In the genomic region with DNA sequence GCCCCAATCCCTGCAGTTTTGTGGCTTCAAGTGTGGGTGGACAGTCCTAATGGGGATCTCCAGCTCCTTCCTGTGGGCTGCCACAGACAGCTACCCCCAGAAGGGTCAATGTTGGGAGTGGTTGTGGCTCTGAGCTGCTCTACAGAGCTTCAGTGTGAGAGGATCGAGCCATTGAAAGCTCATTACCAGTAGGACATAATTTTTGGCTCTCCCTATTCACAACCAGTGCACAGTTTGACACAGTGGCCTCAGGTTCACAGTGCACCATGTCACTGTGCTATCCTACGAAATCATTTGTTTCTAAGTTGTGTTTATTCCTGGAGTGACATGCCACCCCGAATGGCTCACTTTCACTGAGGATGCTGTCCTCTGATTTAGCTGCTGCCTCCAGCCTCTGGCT, we compare ENCODE assay signal across 16 cellular contexts. TPM values are rescaled to one million over a fixed set of nuclear protein-coding genes. Genes with fewer than 3 reads are reported as not detected.
A peak's percentile ranks its signal among the peaks of the same experiment; 100 is the strongest.
DNase-seq lines count a peak whose midpoint lies in the region; ATAC-seq and TF ChIP-seq lines count a peak whose summit lies in the region.
"Had no signal": no experiment of that assay in that cellular context is flagged by ENCODE, and none has a peak within 500 bp of the region (broad histone marks: within the 10 kb centered on the region; RNA-seq: fewer than 3 reads in every experiment).

No MANE protein-coding gene starts in this region.

- H3K27ac Mint-ChIP-seq in activated CD4-positive, alpha-beta T cell treated with anti-CD3 and anti-CD28 coated beads for 36 hours = peak overlapping the region; percentile 77
- H3K27ac Mint-ChIP-seq in GM23338 = peak overlapping the region; percentile 52; the same call in 1 of the 2 replicates
- peak overlapping the region; percentile 82 for H3K27ac Mint-ChIP-seq in activated naive CD8-positive, alpha-beta T cell treated with anti-CD3 and anti-CD28 coated beads, Interleukin-2, amount 10 ng/mL, durations not matched to agents 7 days and 5 days
- H3K27ac Mint-ChIP-seq in natural killer cell treated with Interleukin-12 subunit alpha and Interleukin-12 subunit beta and Interleukin-15 and Interleukin-18, amount 100 ng/mL, for 72 hours = peak overlapping the region; percentile 60 to 82

- peaks cover 61% of the 10 kb centered on the region for H3K4me1 Mint-ChIP-seq in activated CD4-positive, alpha-beta T cell treated with anti-CD3 and anti-CD28 coated beads for 36 hours
- H3K4me1 Mint-ChIP-seq in GM23338 = peaks cover 11% of the 10 kb centered on the region; the same call in 2 of the 3 replicates
- peaks cover 44% of the 10 kb centered on the region for H3K4me1 Mint-ChIP-seq in activated naive CD8-positive, alpha-beta T cell treated with anti-CD3 and anti-CD28 coated beads, Interleukin-2, amount 10 ng/mL, durations not matched to agents 7 days and 5 days
- peaks cover 36 to 41% of the 10 kb centered on the region in 2 donors for H3K4me1 Mint-ChIP-seq in natural killer cell treated with Interleukin-12 subunit alpha and Interleukin-12 subunit beta and Interleukin-15 and Interleukin-18, amount 100 ng/mL, for 72 hours (ENCODE audit: low read depth in 2 of 2)

- H3K4me3 ChIP-seq in GM23338 = no peak overlapping the region
- no peak overlapping the region for H3K4me3 ChIP-seq in OCI-LY7 (ENCODE audit: low read depth, low read length, poor library complexity, severe bottlenecking)
- H3K4me3 ChIP-seq: BLaER1 treated with 17β-estradiol and CSF1 and Interleukin-3, amounts not matched to agents 10 nM and 100 nM; prostate gland had no signal

- BruUV-seq in OCI-LY7 (replicated peaks; lab: Mats Ljungman, UMichigan) = no TSS peak

- no peaks in the 10 kb centered on the region for H3K27me3 ChIP-seq in GM23338 (ENCODE audit: insufficient read depth)
- H3K27me3 ChIP-seq: BLaER1 treated with 17β-estradiol and CSF1 and Interleukin-3, amounts not matched to agents 10 nM and 100 nM; brain microvascular endothelial cell had no signal

- CTCF ChIA-PET in activated CD4-positive, alpha-beta T cell treated with anti-CD3 and anti-CD28 coated beads for 36 hours (lab: Charles Lee) = interaction anchor here (0.6 to 3.1 kb wide), 9 partner anchors 14 to 662 kb away, joined by 3 to 19 read pairs (median 4); partner anchors contain the start of genes PRPF40B and TMBIM6
- CTCF ChIA-PET in OCI-LY7 (lab: Charles Lee; ENCODE audit: unreplicated experiment) = interaction anchor here (0.5 kb wide), 1 partner anchor 347 kb away, joined by 5 read pairs; no protein-coding TSS in a partner anchor

- H4K20me1 ChIP-seq in GM23338 (replicated peaks; ENCODE audit: insufficient read depth) (peaks cover 23% of the 10 kb centered on the region), OCI-LY7 (ENCODE audit: insufficient read depth, low read length) (no peaks in the 10 kb centered on the region)

- no peak for ATAC-seq in activated CD4-positive, alpha-beta T cell treated with anti-CD3 and anti-CD28 coated beads for 36 hours
- ATAC-seq in GM23338 = no peak
- ATAC-seq in activated naive CD8-positive, alpha-beta T cell treated with anti-CD3 and anti-CD28 coated beads, Interleukin-2, amount 10 ng/mL, durations not matched to agents 7 days and 5 days (ENCODE audit: low read depth) = no peak
- no peak for ATAC-seq in natural killer cell treated with Interleukin-12 subunit alpha and Interleukin-12 subunit beta and Interleukin-15 and Interleukin-18, amount 100 ng/mL, for 72 hours

- H3K4me2 ChIP-seq in GM23338 (no peak overlapping the region), OCI-LY7 (ENCODE audit: low read length) (no peak overlapping the region)

- peaks cover 49% of the 10 kb centered on the region for H3K36me3 Mint-ChIP-seq in activated CD4-positive, alpha-beta T cell treated with anti-CD3 and anti-CD28 coated beads for 36 hours (ENCODE audit: low read depth)
- H3K36me3 Mint-ChIP-seq in GM23338 (ENCODE audit: low read depth) = peaks cover 60% of the 10 kb centered on the region
- peaks cover 32% of the 10 kb centered on the region for H3K36me3 Mint-ChIP-seq in activated naive CD8-positive, alpha-beta T cell treated with anti-CD3 and anti-CD28 coated beads, Interleukin-2, amount 10 ng/mL, durations not matched to agents 7 days and 5 days
- peaks cover 23% of the 10 kb centered on the region for H3K36me3 Mint-ChIP-seq in natural killer cell treated with Interleukin-12 subunit alpha and Interleukin-12 subunit beta and Interleukin-15 and Interleukin-18, amount 100 ng/mL, for 72 hours

- H3K36me3 ChIP-seq in GM23338 (ENCODE audit: insufficient read depth) = peaks cover 51% of the 10 kb centered on the region
- H3K36me3 ChIP-seq in OCI-LY7 (ENCODE audit: insufficient read depth, low read length) = peaks cover 65% of the 10 kb centered on the region

- POLR2A ChIA-PET in activated CD4-positive, alpha-beta T cell treated with anti-CD3 and anti-CD28 coated beads for 36 hours (lab: Charles Lee) = interaction anchor here (0.5 to 1.3 kb wide), 2 partner anchors 23 to 139 kb away, joined by 4 to 6 read pairs; partner anchors contain the start of gene TMBIM6
- POLR2A ChIA-PET in activated naive CD8-positive, alpha-beta T cell treated with anti-CD3 and anti-CD28 coated beads, Interleukin-2, amount 10 ng/mL, durations not matched to agents 7 days and 5 days (lab: Charles Lee) = interaction anchor here (0.7 to 7.1 kb wide), 3 partner anchors 16 to 75 kb away, joined by 4 to 63 read pairs (median 4); partner anchors contain the start of gene TMBIM6
- POLR2A ChIA-PET in OCI-LY7 (lab: Charles Lee) = interaction anchor here (0.6 kb wide), 1 partner anchor 379 kb away, joined by 3 read pairs; no protein-coding TSS in a partner anchor

- intact Hi-C loops in activated CD4-positive, alpha-beta T cell treated with anti-CD3 and anti-CD28 coated beads for 36 hours (cut with DNase I, micrococcal nuclease) = no loop called here
- intact Hi-C loops in OCI-LY7 (cut with micrococcal nuclease; ENCODE audit: unreplicated experiment) = no loop called here

- no peaks in the 10 kb centered on the region for H3K9me2 ChIP-seq in GM23338 (ENCODE audit: insufficient read depth)
- no peaks in the 10 kb centered on the region for H3K9me2 ChIP-seq in OCI-LY7 (ENCODE audit: insufficient read depth, low read length)

- no peak overlapping the region for H2AFZ ChIP-seq in GM23338
- H2AFZ ChIP-seq in OCI-LY7 (ENCODE audit: low read length) = no peak overlapping the region

- no peak overlapping the region for H3K27ac ChIP-seq in GM23338 (ENCODE audit: low read depth)
- no peak overlapping the region for H3K27ac ChIP-seq in OCI-LY7 (ENCODE audit: low read depth, low read length, poor library complexity, severe bottlenecking)
- H3K27ac ChIP-seq: brain microvascular endothelial cell, prostate gland had no signal

- H3K27me3 Mint-ChIP-seq in activated CD4-positive, alpha-beta T cell treated with anti-CD3 and anti-CD28 coated beads for 36 hours = no peaks in the 10 kb centered on the region
- H3K27me3 Mint-ChIP-seq in GM23338 (ENCODE audit: insufficient read depth, low read depth, poor library complexity) = peaks cover 6% of the 10 kb centered on the region
- H3K27me3 Mint-ChIP-seq in activated naive CD8-positive, alpha-beta T cell treated with anti-CD3 and anti-CD28 coated beads, Interleukin-2, amount 10 ng/mL, durations not matched to agents 7 days and 5 days = no peaks in the 10 kb centered on the region
- no peaks in the 10 kb centered on the region for H3K27me3 Mint-ChIP-seq in natural killer cell treated with Interleukin-12 subunit alpha and Interleukin-12 subunit beta and Interleukin-15 and Interleukin-18, amount 100 ng/mL, for 72 hours
- H3K27me3 Mint-ChIP-seq: IgD-negative memory B cell had no signal

- no peak overlapping the region for H3K4me3 Mint-ChIP-seq in activated CD4-positive, alpha-beta T cell treated with anti-CD3 and anti-CD28 coated beads for 36 hours
- no peak overlapping the region for H3K4me3 Mint-ChIP-seq in GM23338
- H3K4me3 Mint-ChIP-seq in activated naive CD8-positive, alpha-beta T cell treated with anti-CD3 and anti-CD28 coated beads, Interleukin-2, amount 10 ng/mL, durations not matched to agents 7 days and 5 days = peak overlapping the region; percentile 38
- H3K4me3 Mint-ChIP-seq in natural killer cell treated with Interleukin-12 subunit alpha and Interleukin-12 subunit beta and Interleukin-15 and Interleukin-18, amount 100 ng/mL, for 72 hours = no peak overlapping the region

- TF ChIP-seq CTCF in GM23338 (conservative IDR thresholded peaks at IDR 0.05; ENCODE audit: low read depth in 2 of 2) = no peak
- TF ChIP-seq CTCF in OCI-LY7 (conservative IDR thresholded peaks at IDR 0.05; ENCODE audit: low read length) = no peak

- no peaks in the 10 kb centered on the region for H3K9me3 ChIP-seq in OCI-LY7 (ENCODE audit: low read length)
- H3K9me3 ChIP-seq: BLaER1 treated with 17β-estradiol and CSF1 and Interleukin-3, amounts not matched to agents 10 nM and 100 nM; prostate gland had no signal

- no peaks in the 10 kb centered on the region for H3K79me2 ChIP-seq in GM23338 (replicated peaks; ENCODE audit: insufficient read depth)
- H3K79me2 ChIP-seq in OCI-LY7 (ENCODE audit: insufficient read depth, low read depth, low read length) = no peaks in the 10 kb centered on the region

- H3K4me1 ChIP-seq in GM23338 (ENCODE audit: insufficient read depth) (no peaks in the 10 kb centered on the region), OCI-LY7 (ENCODE audit: insufficient read depth, low read length, poor library complexity, severe bottlenecking) (peaks cover 13% of the 10 kb centered on the region)
- H3K4me1 ChIP-seq: prostate gland had no signal

- peaks cover 22% of the 10 kb centered on the region; the same call in 1 of the 2 replicates for H3F3A ChIP-seq in GM23338 (replicated peaks; ENCODE audit: low read depth)

- no peak for DNase-seq in activated CD4-positive, alpha-beta T cell treated with anti-CD3 and anti-CD28 coated beads for 36 hours
- no peak for DNase-seq in activated CD4-positive, alpha-beta T cell treated with anti-CD3 and anti-CD28 coated beads, Interleukin-2, amount 50 U/mL, for 4 hours
- DNase-seq in GM23338 (ENCODE audit: low spot score) (no peak), NCI-H82 (lab: John Stamatoyannopoulos, UW) (no peak), NCI-H146 treated with DMSO at 0.1 percent for 48 hours (lab: John Stamatoyannopoulos, UW; ENCODE audit: unreplicated experiment) (no peak), OCI-LY7 (ENCODE audit: low spot score) (no peak)
- DNase-seq in activated naive CD8-positive, alpha-beta T cell treated with anti-CD3 and anti-CD28 coated beads, Interleukin-2, amount 10 ng/mL, durations not matched to agents 7 days and 5 days = no peak
- DNase-seq in natural killer cell treated with Interleukin-12 subunit alpha and Interleukin-12 subunit beta and Interleukin-15 and Interleukin-18, amount 100 ng/mL, for 72 hours (ENCODE audit: low spot score) = no peak
- DNase-seq: activated CD4-positive, alpha-beta T cell treated with anti-CD3 and anti-CD28 coated beads for 48 hours; brain microvascular endothelial cell; DMS53; NCI-H526 treated with DMSO at 0.1 percent for 48 hours; trophoblast cell had no signal

- no peaks in the 10 kb centered on the region for H3K9me3 Mint-ChIP-seq in activated CD4-positive, alpha-beta T cell treated with anti-CD3 and anti-CD28 coated beads for 36 hours (ENCODE audit: low read depth)
- no peaks in the 10 kb centered on the region for H3K9me3 Mint-ChIP-seq in GM23338
- H3K9me3 Mint-ChIP-seq in activated naive CD8-positive, alpha-beta T cell treated with anti-CD3 and anti-CD28 coated beads, Interleukin-2, amount 10 ng/mL, durations not matched to agents 7 days and 5 days = no peaks in the 10 kb centered on the region
- H3K9me3 Mint-ChIP-seq in natural killer cell treated with Interleukin-12 subunit alpha and Interleukin-12 subunit beta and Interleukin-15 and Interleukin-18, amount 100 ng/mL, for 72 hours = no peaks in the 10 kb centered on the region
- H3K9me3 Mint-ChIP-seq: IgD-negative memory B cell had no signal

RNA-seq across cellular contexts. Expression of gene TMBIM6, which starts 22.8 kb away (rescaled TPM):
- total RNA-seq in activated CD4-positive, alpha-beta T cell treated with anti-CD3 and anti-CD28 coated beads for 36 hours = 100 to 1,000 TPM; 378 to 450 TPM
- 336 and 349 TPM in 2 replicates for total RNA-seq in GM23338 (2014; rRNA removed; shearing (Covaris generic))
- polyA plus RNA-seq in GM23338 (2016; fragmentation: Nextera tagmentation; extraction: Ambion mirVana) = 240 and 245 TPM in 2 replicates
- total RNA-seq in activated naive CD8-positive, alpha-beta T cell treated with anti-CD3 and anti-CD28 coated beads, Interleukin-2, amount 10 ng/mL, durations not matched to agents 7 days and 5 days = 100 to 1,000 TPM; 426 to 431 TPM
- total RNA-seq in natural killer cell treated with Interleukin-12 subunit alpha and Interleukin-12 subunit beta and Interleukin-15 and Interleukin-18, amount 100 ng/mL, for 72 hours = 100 to 1,000 TPM; 357 to 452 TPM
- 116 and 120 TPM in 2 replicates for total RNA-seq in OCI-LY7 (2014; rRNA removed; shearing (Covaris generic))
- 170 and 172 TPM in 2 replicates for total RNA-seq in OCI-LY7 (2022)

RNA-seq across cellular contexts. Expression of gene FMNL3, which starts 56.9 kb away (rescaled TPM):
- 10 to 100 TPM; 23.2 to 24.3 TPM for total RNA-seq in activated CD4-positive, alpha-beta T cell treated with anti-CD3 and anti-CD28 coated beads for 36 hours
- total RNA-seq in GM23338 (2014; rRNA removed; shearing (Covaris generic)) = 17.8 and 32.6 TPM in 2 replicates
- polyA plus RNA-seq in GM23338 (2016; fragmentation: Nextera tagmentation; extraction: Ambion mirVana) = 8.7 and 10.5 TPM in 2 replicates
- total RNA-seq in activated naive CD8-positive, alpha-beta T cell treated with anti-CD3 and anti-CD28 coated beads, Interleukin-2, amount 10 ng/mL, durations not matched to agents 7 days and 5 days = 10 to 100 TPM; 43.5 to 43.8 TPM
- 100 to 1,000 TPM in 1 of 2 donors, 10 to 100 TPM in 1; 86.9 to 123 TPM for total RNA-seq in natural killer cell treated with Interleukin-12 subunit alpha and Interleukin-12 subunit beta and Interleukin-15 and Interleukin-18, amount 100 ng/mL, for 72 hours
- 28.7 and 29.6 TPM in 2 replicates for total RNA-seq in OCI-LY7 (2014; rRNA removed; shearing (Covaris generic))
- 13.8 and 15.6 TPM in 2 replicates for total RNA-seq in OCI-LY7 (2022)
